8 cellular contexts compared by ENCODE assay signal in the genomic region with DNA sequence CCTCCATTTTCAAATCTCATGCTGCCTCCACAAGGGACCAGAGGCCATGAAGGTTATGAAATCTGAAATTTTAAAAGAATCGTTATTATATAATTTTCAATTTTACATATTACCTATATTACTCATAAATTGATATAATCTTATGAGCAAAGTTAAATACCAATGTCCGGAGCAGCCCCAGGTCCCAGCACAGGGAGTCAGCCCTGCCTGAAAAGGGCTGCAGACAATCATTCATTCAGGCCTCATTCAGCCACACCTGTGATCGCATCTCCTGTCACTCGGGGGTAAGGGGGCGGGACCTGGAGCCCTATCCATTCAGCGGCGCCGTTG.
DNase-seq lines count a peak whose midpoint lies in the region; ATAC-seq and TF ChIP-seq lines count a peak whose summit lies in the region.

No MANE protein-coding gene starts in this region.

- H3K27ac ChIP-seq in SU-DHL-6 (ENCODE audit: low read depth, low read length): no peak overlapping the region
- peak overlapping the region in 1 of 4 donors; percentile 63 for H3K27ac ChIP-seq in sigmoid colon

- H3K27me3 Mint-ChIP-seq in activated naive CD4-positive, alpha-beta T cell treated with anti-CD3 and anti-CD28 coated beads, Interleukin-2, amount 10 ng/mL, durations not matched to agents 7 days and 5 days: peaks cover 16% of the 10 kb centered on the region

- no peak for TF ChIP-seq POLR2A in sigmoid colon (IDR thresholded peaks at IDR 0.05)

- peak overlapping the region; percentile 91 for H3K9ac ChIP-seq in SU-DHL-6 (ENCODE audit: low read length)

- H3K9me3 Mint-ChIP-seq in activated naive CD4-positive, alpha-beta T cell treated with anti-CD3 and anti-CD28 coated beads, Interleukin-2, amount 10 ng/mL, durations not matched to agents 7 days and 5 days: peaks cover 2% of the 10 kb centered on the region

- H3K79me2 ChIP-seq in SU-DHL-6 (ENCODE audit: insufficient read depth, low read length): peaks cover 23% of the 10 kb centered on the region

- CTCF ChIA-PET in activated naive CD4-positive, alpha-beta T cell treated with anti-CD3 and anti-CD28 coated beads, Interleukin-2, amount 10 ng/mL, durations not matched to agents 7 days and 5 days (lab: Charles Lee): no interaction called here

- peak overlapping the region; percentile 66 for H3K27ac Mint-ChIP-seq in activated naive CD4-positive, alpha-beta T cell treated with anti-CD3 and anti-CD28 coated beads, Interleukin-2, amount 10 ng/mL, durations not matched to agents 7 days and 5 days

- H3K9me3 ChIP-seq in SU-DHL-6 (ENCODE audit: insufficient read depth, low read length) (no peaks in the 10 kb centered on the region), sigmoid colon (no peaks in the 10 kb centered on the region)

- no peak for TF ChIP-seq CTCF in SU-DHL-6 (IDR thresholded peaks at IDR 0.05; ENCODE audit: insufficient read depth, low read length, poor library complexity, severe bottlenecking)
- no peak for TF ChIP-seq CTCF in fibroblast of the aortic adventitia (IDR thresholded peaks at IDR 0.05; ENCODE audit: insufficient read depth, low read length)
- no peak for TF ChIP-seq CTCF in sigmoid colon (IDR thresholded peaks at IDR 0.05)

- H3K4me3 ChIP-seq in SU-DHL-6 (ENCODE audit: insufficient read depth, low read length, poor library complexity, severe bottlenecking) (peak overlapping the region; percentile 94), fibroblast of the aortic adventitia (ENCODE audit: low read depth, low read length) (peak overlapping the region; percentile 74), sigmoid colon (peak overlapping the region; percentile 64 to 89 (median 74))

- H3K4me1 ChIP-seq in sigmoid colon: peaks cover 0 to 15% (median 10%) of the 10 kb centered on the region in 4 donors

- ATAC-seq in HG03103 (IDR thresholded peaks at IDR 0.05; ENCODE audit: low read depth, unreplicated experiment) (peak; percentile 87), GM21723 (IDR thresholded peaks at IDR 0.05; ENCODE audit: unreplicated experiment) (no peak)

- H3K4me1 Mint-ChIP-seq in activated naive CD4-positive, alpha-beta T cell treated with anti-CD3 and anti-CD28 coated beads, Interleukin-2, amount 10 ng/mL, durations not matched to agents 7 days and 5 days: peaks cover 30% of the 10 kb centered on the region

- peaks cover 36% of the 10 kb centered on the region for H3K36me3 Mint-ChIP-seq in activated naive CD4-positive, alpha-beta T cell treated with anti-CD3 and anti-CD28 coated beads, Interleukin-2, amount 10 ng/mL, durations not matched to agents 7 days and 5 days

- 8 to 11% methylated on average over 8 of the region's 8 CpGs for WGBS in sigmoid colon, 2 donors

- intact Hi-C loops in sigmoid colon (cut with DNase I): no loop called here

- H3F3A ChIP-seq in SU-DHL-6 (ENCODE audit: insufficient read depth): no peaks in the 10 kb centered on the region

- peak overlapping the region; percentile 76 for H2AFZ ChIP-seq in SU-DHL-6 (ENCODE audit: low read depth, low read length, severe bottlenecking)

- TF ChIP-seq EP300 in sigmoid colon (IDR thresholded peaks at IDR 0.05): no peak

- H3K27me3 ChIP-seq in SU-DHL-6 (ENCODE audit: low read length) (no peaks in the 10 kb centered on the region), sigmoid colon (no peaks in the 10 kb centered on the region)

- H4K20me1 ChIP-seq in SU-DHL-6 (ENCODE audit: low read depth, low read length): peaks cover 6% of the 10 kb centered on the region; the same call in 1 of the 2 replicates

- H3K36me3 ChIP-seq in SU-DHL-6 (ENCODE audit: low read length): no peaks in the 10 kb centered on the region
- peaks cover 0 to 22% (median 10%) of the 10 kb centered on the region in 4 donors for H3K36me3 ChIP-seq in sigmoid colon

- H3K4me2 ChIP-seq in SU-DHL-6 (ENCODE audit: low read depth, low read length, poor library complexity, severe bottlenecking): peak overlapping the region; percentile 46

- no peak for DNase-seq in activated naive CD4-positive, alpha-beta T cell treated with anti-CD3 and anti-CD28 coated beads, Interleukin-2, amount 10 ng/mL, durations not matched to agents 7 days and 5 days
- no peak for DNase-seq in activated naive CD4-positive, alpha-beta T cell (lab: John Stamatoyannopoulos, UW)
- no peak for DNase-seq in fibroblast of the aortic adventitia (ENCODE audit: low read depth)
- no peak for DNase-seq in sigmoid colon
- no peak for DNase-seq in NCI-H1417 (lab: John Stamatoyannopoulos, UW)

- H3K9me2 ChIP-seq in SU-DHL-6 (replicated peaks; ENCODE audit: insufficient read depth, low read length): no peaks in the 10 kb centered on the region

- H3K4me3 Mint-ChIP-seq in activated naive CD4-positive, alpha-beta T cell treated with anti-CD3 and anti-CD28 coated beads, Interleukin-2, amount 10 ng/mL, durations not matched to agents 7 days and 5 days: peak overlapping the region; percentile 85
